In the genomic region with DNA sequence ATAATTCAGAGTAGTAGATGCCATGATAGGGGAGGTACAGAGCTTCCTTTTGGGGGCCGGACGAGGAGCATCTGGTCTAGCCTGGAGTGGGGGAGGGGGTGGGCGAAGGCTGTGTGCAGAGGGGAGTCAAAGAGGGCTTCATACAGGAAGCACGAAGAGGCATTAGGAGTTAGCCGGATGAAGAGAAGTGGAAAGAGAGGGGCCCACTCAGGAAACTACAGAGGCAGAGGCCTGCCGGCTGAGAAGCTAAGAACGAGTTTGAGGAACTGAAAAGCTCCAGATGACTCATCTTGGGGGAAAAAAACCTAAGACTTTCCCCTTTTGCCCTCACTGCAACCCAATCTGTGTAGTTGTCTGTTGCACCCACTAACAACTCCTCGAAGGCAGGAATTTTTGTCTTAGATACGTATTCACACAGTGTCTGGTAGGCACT, we compare ENCODE assay signal across 9 cellular contexts. TPM values are rescaled to one million over a fixed set of nuclear protein-coding genes. Genes with fewer than 3 reads are reported as not detected.
DNase-seq lines count a peak whose midpoint lies in the region; ATAC-seq and TF ChIP-seq lines count a peak whose summit lies in the region.
"Had no signal": no experiment of that assay in that cellular context is flagged by ENCODE, and none has a peak within 500 bp of the region (broad histone marks: within the 10 kb centered on the region; RNA-seq: fewer than 3 reads in every experiment).

No MANE protein-coding gene starts in this region.

- H3K4me3 Mint-ChIP-seq in activated naive CD8-positive, alpha-beta T cell treated with anti-CD3 and anti-CD28 coated beads for 36 hours, result peak overlapping the region; percentile 89

- no peaks in the 10 kb centered on the region for H3K27me3 ChIP-seq in BJ (ENCODE audit: control insufficient read depth, insufficient read depth, low read length)

- DNase-seq in BJ (ENCODE audit: low read depth) (peak; percentile 29), RKO (ENCODE audit: low spot score) (peak; percentile 76), left ventricle myocardium superior (peak; percentile 40), skeletal muscle cell (ENCODE audit: low read depth) (peak; percentile 40), NCI-H446 treated with DMSO at 0.1 percent for 48 hours (lab: John Stamatoyannopoulos, UW) (no peak)
- peak; percentile 74 for DNase-seq in activated naive CD8-positive, alpha-beta T cell treated with anti-CD3 and anti-CD28 coated beads for 36 hours

- no peaks in the 10 kb centered on the region for H3K27me3 Mint-ChIP-seq in activated naive CD8-positive, alpha-beta T cell treated with anti-CD3 and anti-CD28 coated beads for 36 hours

- H3K4me3 ChIP-seq in BJ (ENCODE audit: low read depth, low read length) (peak overlapping the region; percentile 70), skeletal muscle cell (ENCODE audit: low read depth, low read length) (peak overlapping the region; percentile 69)

- peaks cover 40% of the 10 kb centered on the region for H3K4me1 Mint-ChIP-seq in activated naive CD8-positive, alpha-beta T cell treated with anti-CD3 and anti-CD28 coated beads for 36 hours

- peaks cover 42% of the 10 kb centered on the region for H3K36me3 Mint-ChIP-seq in activated naive CD8-positive, alpha-beta T cell treated with anti-CD3 and anti-CD28 coated beads for 36 hours

- CTCF ChIA-PET in BJ (lab: Yijun Ruan, JAX), result interaction anchor here (0.6 to 2.2 kb wide), 5 partner anchors 11 to 559 kb away, joined by 3 to 8 read pairs (median 3); a partner anchor contains a TSS

- TF ChIP-seq CTCF in BJ (IDR thresholded peaks at IDR 0.05; ENCODE audit: insufficient read depth, low read depth, low read length), result no peak

- H3K27ac Mint-ChIP-seq in activated naive CD8-positive, alpha-beta T cell treated with anti-CD3 and anti-CD28 coated beads for 36 hours, result peak overlapping the region; percentile 92

- intact Hi-C loops in left ventricle myocardium superior (cut with micrococcal nuclease), result no loop called here

- peaks cover 5% of the 10 kb centered on the region for H3K36me3 ChIP-seq in BJ (ENCODE audit: control insufficient read depth, insufficient read depth, low read length)

- no peaks in the 10 kb centered on the region for H3K9me3 Mint-ChIP-seq in activated naive CD8-positive, alpha-beta T cell treated with anti-CD3 and anti-CD28 coated beads for 36 hours

- POLR2A ChIA-PET in BJ (lab: Charles Lee), result no interaction called here

- ATAC-seq in GM19025 (IDR thresholded peaks at IDR 0.05; ENCODE audit: low read depth, unreplicated experiment), result peak; percentile 47
- peak; percentile 50 for ATAC-seq in HG03280 (IDR thresholded peaks at IDR 0.05; ENCODE audit: unreplicated experiment)
- ATAC-seq in left ventricle myocardium superior, result peak; percentile 24

RNA-seq across cellular contexts. Expression of a gene that starts 0.7 kb away (rescaled TPM):
- polyA plus RNA-seq in BJ (2011; rRNA removed), result 45.7 and 50.6 TPM in 2 replicates
- 14.9 and 24.5 TPM in 2 replicates for polyA minus RNA-seq in BJ (2011; rRNA and poly(A)+ RNA removed)
- 10 to 100 TPM; 53.6 to 55.7 TPM for total RNA-seq in activated naive CD8-positive, alpha-beta T cell treated with anti-CD3 and anti-CD28 coated beads for 36 hours
- 19.5 TPM for total RNA-seq in left ventricle myocardium superior

RNA-seq across cellular contexts. Expression of a gene that starts 14.1 kb away (rescaled TPM):
- not detected in 2 replicates for polyA plus RNA-seq in BJ (2011; rRNA removed)
- polyA minus RNA-seq in BJ (2011; rRNA and poly(A)+ RNA removed), result not detected in 2 replicates
- not detected for total RNA-seq in activated naive CD8-positive, alpha-beta T cell treated with anti-CD3 and anti-CD28 coated beads for 36 hours
- not detected for total RNA-seq in left ventricle myocardium superior
- total RNA-seq: activated CD8-positive, alpha-beta memory T cell treated with anti-CD3 and anti-CD28 coated beads for 36 hours had no signal

RNA-seq across cellular contexts. Expression of a gene that starts 30.6 kb away (rescaled TPM):
- polyA plus RNA-seq in BJ (2011; rRNA removed), result 0.10 and 0.39 TPM in 2 replicates
- 0.33 TPM in 1 of 2 replicates, not detected in the other for polyA minus RNA-seq in BJ (2011; rRNA and poly(A)+ RNA removed)
- total RNA-seq in activated naive CD8-positive, alpha-beta T cell treated with anti-CD3 and anti-CD28 coated beads for 36 hours, result under 1 TPM; 0.20 to 0.35 TPM
- 2.0 TPM for total RNA-seq in left ventricle myocardium superior

RNA-seq across cellular contexts. Expression of a gene that starts 49.0 kb away (rescaled TPM):
- 2.8 and 5.6 TPM in 2 replicates for polyA plus RNA-seq in BJ (2011; rRNA removed)
- polyA minus RNA-seq in BJ (2011; rRNA and poly(A)+ RNA removed), result 3.5 and 3.8 TPM in 2 replicates
- 10 to 100 TPM; 15.2 to 16.7 TPM for total RNA-seq in activated naive CD8-positive, alpha-beta T cell treated with anti-CD3 and anti-CD28 coated beads for 36 hours
- total RNA-seq in left ventricle myocardium superior, result 27.8 TPM

RNA-seq across cellular contexts. Expression of a gene that starts 50.5 kb away (rescaled TPM):
- polyA plus RNA-seq in BJ (2011; rRNA removed), result 30.2 and 44.4 TPM in 2 replicates
- 17.6 and 23.0 TPM in 2 replicates for polyA minus RNA-seq in BJ (2011; rRNA and poly(A)+ RNA removed)
- 100 to 1,000 TPM; 193 to 200 TPM for total RNA-seq in activated naive CD8-positive, alpha-beta T cell treated with anti-CD3 and anti-CD28 coated beads for 36 hours
- 46.5 TPM for total RNA-seq in left ventricle myocardium superior
